In the genomic region with DNA sequence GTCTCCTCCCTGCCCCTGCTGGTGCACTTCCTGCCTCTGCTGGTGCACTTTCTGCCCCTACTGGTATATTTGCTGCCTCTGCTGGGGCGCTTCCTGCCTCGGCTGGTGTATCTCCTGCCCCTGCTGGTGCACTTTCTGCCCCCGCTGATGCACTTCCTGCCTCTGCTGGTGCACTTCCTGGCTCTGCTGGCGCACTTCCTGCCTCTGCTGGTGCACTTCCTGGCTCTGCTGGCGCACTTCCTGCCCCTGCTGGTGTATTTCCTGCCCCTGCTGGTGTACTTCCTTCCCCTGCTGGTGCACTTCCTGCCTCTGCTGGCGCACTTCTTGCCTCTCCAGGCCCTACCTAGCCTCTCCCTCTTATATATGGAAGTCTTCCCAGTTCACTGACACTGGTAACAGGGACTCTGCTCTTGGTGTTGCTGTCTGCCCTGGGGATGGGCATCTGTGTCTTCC, we compare ENCODE assay signal across 8 cellular contexts. TPM values are rescaled to one million over a fixed set of nuclear protein-coding genes. Genes with fewer than 3 reads are reported as not detected.
DNase-seq lines count a peak whose midpoint lies in the region; ATAC-seq, FAIRE-seq and TF ChIP-seq lines count a peak whose summit lies in the region.
"Had no signal": no experiment of that assay in that cellular context is flagged by ENCODE, and none has a peak within 500 bp of the region (broad histone marks: within the 10 kb centered on the region; RNA-seq: fewer than 3 reads in every experiment).

No MANE protein-coding gene starts in this region.

- H3K27ac Mint-ChIP-seq in stimulated activated naive B cell treated with anti-CD40 and anti-IgM and Interleukin-4, amounts not matched to agents 10 μg/mL and 1 μg/mL and 100 μg/mL, for 72 hours: peak overlapping the region; percentile 92

- DNase-seq in NCI-H2171 (lab: John Stamatoyannopoulos, UW) (peak; percentile 72), left colon (peak; percentile 48 to 57), NCI-H526 treated with DMSO at 0.1 percent for 48 hours (lab: John Stamatoyannopoulos, UW) (no peak), H54 (ENCODE audit: insufficient read length, low spot score) (no peak)
- peak; percentile 82 for DNase-seq in activated CD8-positive, alpha-beta memory T cell treated with anti-CD3 and anti-CD28 coated beads, Interleukin-2, amount 50 U/mL, for 48 hours
- DNase-seq in stimulated activated naive B cell treated with anti-CD40 and anti-IgM and Interleukin-4, amounts not matched to agents 10 μg/mL and 1 μg/mL and 100 μg/mL, for 72 hours: peak; percentile 26

- no peak for TF ChIP-seq POLR2A in H54 (IDR thresholded peaks at IDR 0.05; ENCODE audit: low read depth, low read length)

- H3K27me3 Mint-ChIP-seq in stimulated activated naive B cell treated with anti-CD40 and anti-IgM and Interleukin-4, amounts not matched to agents 10 μg/mL and 1 μg/mL and 100 μg/mL, for 72 hours: peaks cover 17 to 18% of the 10 kb centered on the region in 2 donors

- ATAC-seq in left colon (peak; percentile 19), HG03280 (IDR thresholded peaks at IDR 0.05; ENCODE audit: unreplicated experiment) (no peak)
- ATAC-seq in stimulated activated naive B cell treated with anti-CD40 and anti-IgM and Interleukin-4, amounts not matched to agents 10 μg/mL and 1 μg/mL and 100 μg/mL, for 72 hours (replicated peaks): peak in 1 of 2 donors; percentile 56

- H3K4me3 Mint-ChIP-seq in stimulated activated naive B cell treated with anti-CD40 and anti-IgM and Interleukin-4, amounts not matched to agents 10 μg/mL and 1 μg/mL and 100 μg/mL, for 72 hours: peak overlapping the region; percentile 59 to 60

- H3K36me3 Mint-ChIP-seq in stimulated activated naive B cell treated with anti-CD40 and anti-IgM and Interleukin-4, amounts not matched to agents 10 μg/mL and 1 μg/mL and 100 μg/mL, for 72 hours: peaks cover 8 to 21% of the 10 kb centered on the region in 2 donors

- H3K4me1 Mint-ChIP-seq in stimulated activated naive B cell treated with anti-CD40 and anti-IgM and Interleukin-4, amounts not matched to agents 10 μg/mL and 1 μg/mL and 100 μg/mL, for 72 hours: peaks cover 17 to 22% of the 10 kb centered on the region in 2 donors

- no peak for FAIRE-seq in H54 (lab: Jason Lieb, UNC)

- intact Hi-C loops in left colon (cut with DNase I, micrococcal nuclease): no loop called here

- H3K9me3 Mint-ChIP-seq in stimulated activated naive B cell treated with anti-CD40 and anti-IgM and Interleukin-4, amounts not matched to agents 10 μg/mL and 1 μg/mL and 100 μg/mL, for 72 hours: peaks cover 7 to 10% of the 10 kb centered on the region in 2 donors

RNA-seq across cellular contexts. Expression of gene MTFP1, which starts 10.1 kb away (rescaled TPM):
- total RNA-seq in left colon: 10 to 100 TPM; 23.1 to 34.9 TPM

RNA-seq across cellular contexts. Expression of gene SEC14L3, which starts 36.1 kb away (rescaled TPM):
- not detected for total RNA-seq in left colon
- total RNA-seq: T-helper 1 cell treated with Interleukin-12 subunit alpha and Interleukin-12 subunit beta and Interleukin-4 antibody, amounts not matched to agents 30 ng/mL and 1 ng/mL, for 36 hours had no signal

RNA-seq across cellular contexts. Expression of gene SEC14L2, which starts 38.9 kb away (rescaled TPM):
- total RNA-seq in left colon: 1 to 10 TPM; 4.6 to 5.2 TPM

RNA-seq across cellular contexts. Expression of gene RNF215, which starts 48.5 kb away (rescaled TPM):
- total RNA-seq in left colon: 1 to 10 TPM; 8.7 to 9.5 TPM

Comparison
In these comparisons a context has a peak if more than half of its experiments do, and no peak if none do; other contexts are left out.
1. DNase-seq: peak in NCI-H2171 (single experiment), activated CD8-positive, alpha-beta memory T cell treated with anti-CD3 and anti-CD28 coated beads, Interleukin-2, amount 50 U/mL, for 48 hours (single experiment), left colon (2 of 2) and stimulated activated naive B cell treated with anti-CD40 and anti-IgM and Interleukin-4, amounts not matched to agents 10 μg/mL and 1 μg/mL and 100 μg/mL, for 72 hours (single experiment); none in NCI-H526 treated with DMSO at 0.1 percent for 48 hours (single experiment) and H54 (single experiment).